ENCODE assay signal across 27 cellular contexts in genomic region chr2:18662689-18663088, GRCh38.
"Had no signal": no experiment of that assay in that cellular context is flagged by ENCODE, and none has a peak within 500 bp of the region (broad histone marks: within the 10 kb centered on the region; RNA-seq: fewer than 3 reads in every experiment).

No MANE protein-coding gene starts in this region.

- H3K36me3 ChIP-seq: gastroesophageal sphincter, right atrium auricular region, tibial nerve had no signal

- H3K4me3 ChIP-seq: gastroesophageal sphincter, hepatocyte, right atrium auricular region, smooth muscle cell, tibial nerve had no signal

- H3K4me3 Mint-ChIP-seq: activated CD4-positive, alpha-beta memory T cell treated with anti-CD3 and anti-CD28 coated beads for 36 hours; activated CD4-positive, alpha-beta T cell treated with anti-CD3 and anti-CD28 coated beads, Interleukin-2, amount 10 ng/mL, durations not matched to agents 24 days and 14 days; activated T-helper 1 cell treated with anti-CD3 and anti-CD28 coated beads, Interleukin-12 subunit alpha, Interleukin-12 subunit beta, Interleukin-2, Interleukin-4 antibody, amounts not matched to agents 30 ng/mL and 10 ng/mL and 1 ng/mL, durations not matched to agents 14 hours and 24 hours and 36 hours; central memory CD8-positive, alpha-beta T cell; naive thymus-derived CD8-positive, alpha-beta T cell; neural crest cell; stimulated activated naive B cell treated with anti-CD40 and anti-IgM and Interleukin-4, amounts not matched to agents 10 μg/mL and 1 μg/mL and 100 μg/mL, for 72 hours had no signal

- H3K9ac ChIP-seq: parathyroid adenoma had no signal

- H3K27ac Mint-ChIP-seq: activated CD4-positive, alpha-beta memory T cell treated with anti-CD3 and anti-CD28 coated beads for 36 hours; activated CD4-positive, alpha-beta T cell treated with anti-CD3 and anti-CD28 coated beads, Interleukin-2, amount 10 ng/mL, durations not matched to agents 24 days and 14 days; activated T-helper 1 cell treated with anti-CD3 and anti-CD28 coated beads, Interleukin-12 subunit alpha, Interleukin-12 subunit beta, Interleukin-2, Interleukin-4 antibody, amounts not matched to agents 30 ng/mL and 10 ng/mL and 1 ng/mL, durations not matched to agents 14 hours and 24 hours and 36 hours; stimulated activated naive B cell treated with anti-CD40 and anti-IgM and Interleukin-4, amounts not matched to agents 10 μg/mL and 1 μg/mL and 100 μg/mL, for 72 hours had no signal

- H3K27me3 Mint-ChIP-seq: activated CD4-positive, alpha-beta memory T cell treated with anti-CD3 and anti-CD28 coated beads for 36 hours; central memory CD8-positive, alpha-beta T cell; naive thymus-derived CD8-positive, alpha-beta T cell; stimulated activated naive B cell treated with anti-CD40 and anti-IgM and Interleukin-4, amounts not matched to agents 10 μg/mL and 1 μg/mL and 100 μg/mL, for 72 hours had no signal

- H3K27me3 ChIP-seq: gastroesophageal sphincter, hepatocyte, right atrium auricular region, tibial nerve had no signal

- H3K4me2 ChIP-seq: hepatocyte, smooth muscle cell had no signal

- H3K4me1 ChIP-seq: parathyroid adenoma, right atrium auricular region, tibial nerve had no signal

- ATAC-seq: gastroesophageal sphincter; left cardiac atrium; left ventricle myocardium superior; naive thymus-derived CD8-positive, alpha-beta T cell; stimulated activated naive B cell treated with anti-CD40 and anti-IgM and Interleukin-4, amounts not matched to agents 10 μg/mL and 1 μg/mL and 100 μg/mL, for 72 hours had no signal

- H3K9me3 ChIP-seq: gastroesophageal sphincter, right atrium auricular region, tibial nerve had no signal

- H3K9me3 Mint-ChIP-seq: activated CD4-positive, alpha-beta T cell treated with anti-CD3 and anti-CD28 coated beads, Interleukin-2, amount 10 ng/mL, durations not matched to agents 24 days and 14 days; activated T-helper 1 cell treated with anti-CD3 and anti-CD28 coated beads, Interleukin-12 subunit alpha, Interleukin-12 subunit beta, Interleukin-2, Interleukin-4 antibody, amounts not matched to agents 30 ng/mL and 10 ng/mL and 1 ng/mL, durations not matched to agents 14 hours and 24 hours and 36 hours; neural crest cell had no signal

- H2AFZ ChIP-seq: hepatocyte, parathyroid adenoma had no signal

- H3K79me2 ChIP-seq: hepatocyte, parathyroid adenoma had no signal

- H3K27ac ChIP-seq: gastroesophageal sphincter, hepatocyte, parathyroid adenoma, right atrium auricular region, tibial nerve had no signal

- H3K4me1 Mint-ChIP-seq: activated CD4-positive, alpha-beta T cell treated with anti-CD3 and anti-CD28 coated beads, Interleukin-2, amount 10 ng/mL, durations not matched to agents 24 days and 14 days; central memory CD8-positive, alpha-beta T cell; neural crest cell; stimulated activated naive B cell treated with anti-CD40 and anti-IgM and Interleukin-4, amounts not matched to agents 10 μg/mL and 1 μg/mL and 100 μg/mL, for 72 hours had no signal

- DNase-seq: activated CD4-positive, alpha-beta memory T cell treated with anti-CD3 and anti-CD28 coated beads for 36 hours; activated CD4-positive, alpha-beta T cell treated with anti-CD3 and anti-CD28 coated beads, Interleukin-2, amount 10 ng/mL, durations not matched to agents 24 days and 14 days; activated CD4-positive, CD25-positive, alpha-beta regulatory T cell treated with anti-CD3 and anti-CD28 coated beads, Interleukin-2, amount 50 U/mL, for 72 hours; activated CD8-positive, alpha-beta memory T cell treated with anti-CD3 and anti-CD28 coated beads, Interleukin-2, amount 50 U/mL, for 4 hours; activated effector memory CD4-positive, alpha-beta T cell treated with anti-CD3 and anti-CD28 coated beads, Interleukin-2, amount 50 U/mL, for 16 hours; activated naive CD4-positive, alpha-beta T cell treated with anti-CD3 and anti-CD28 coated beads, Interleukin-2, amount 50 U/mL, for 16 hours; activated T-cell treated with anti-CD3 and anti-CD28 coated beads, Interleukin-2, amount 50 U/mL, for 1 hour; amygdala; dermis blood vessel endothelial cell; effector CD4-positive, alpha-beta T cell; islet precursor cell; left cardiac atrium; left ventricle myocardium superior; naive thymus-derived CD8-positive, alpha-beta T cell; nucleus accumbens; stimulated activated CD4-positive, alpha-beta T cell treated with anti-CD3 and anti-CD28 coated beads, Interleukin-1b, Interleukin-23, amount 100 ng/mL, for 48 hours; stimulated activated naive B cell treated with anti-CD40 and anti-IgM and Interleukin-4, amounts not matched to agents 10 μg/mL and 1 μg/mL and 100 μg/mL, for 72 hours; T-helper 2 cell had no signal
